Comparison of ENCODE assay signal across 1 cellular context in the genomic region with DNA sequence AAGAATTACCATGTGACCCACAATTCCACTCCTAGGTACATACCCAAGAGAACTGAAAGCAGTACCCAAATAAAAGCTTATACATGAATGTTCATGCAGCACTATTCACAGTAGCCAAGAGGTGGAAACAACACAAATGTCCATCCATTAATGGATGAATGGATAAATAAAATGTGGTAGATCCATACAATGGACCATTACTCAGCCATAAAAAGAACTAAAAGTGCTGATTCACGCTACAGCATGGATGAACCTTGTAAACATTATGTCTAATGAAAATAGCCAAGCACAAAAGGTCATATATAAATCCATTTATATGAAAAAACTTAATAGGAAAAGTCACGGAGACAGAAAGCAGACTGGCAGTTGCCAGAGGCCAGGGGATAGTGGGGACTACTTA.
TF ChIP-seq lines count a peak whose summit lies in the region.

No MANE protein-coding gene starts in this region.

TF ChIP-seq in SK-N-SH, 30 proteins besides CTCF, POLR2A, EP300 and RAD21 (continued from another document):
- TF ChIP-seq, protein P1, sequence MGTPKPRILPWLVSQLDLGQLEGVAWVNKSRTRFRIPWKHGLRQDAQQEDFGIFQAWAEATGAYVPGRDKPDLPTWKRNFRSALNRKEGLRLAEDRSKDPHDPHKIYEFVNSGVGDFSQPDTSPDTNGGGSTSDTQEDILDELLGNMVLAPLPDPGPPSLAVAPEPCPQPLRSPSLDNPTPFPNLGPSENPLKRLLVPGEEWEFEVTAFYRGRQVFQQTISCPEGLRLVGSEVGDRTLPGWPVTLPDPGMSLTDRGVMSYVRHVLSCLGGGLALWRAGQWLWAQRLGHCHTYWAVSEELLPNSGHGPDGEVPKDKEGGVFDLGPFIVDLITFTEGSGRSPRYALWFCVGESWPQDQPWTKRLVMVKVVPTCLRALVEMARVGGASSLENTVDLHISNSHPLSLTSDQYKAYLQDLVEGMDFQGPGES (IDR thresholded peaks at IDR 0.05; ENCODE audit: low read depth, low read length), result no peak
- TF ChIP-seq SIN3A (IDR thresholded peaks at IDR 0.05; ENCODE audit: borderline replicate concordance, low read depth, low read length) (no peak), CHD2 (IDR thresholded peaks at IDR 0.05; ENCODE audit: low read length, partially characterized antibody) (no peak), RFX5 (IDR thresholded peaks at IDR 0.05; ENCODE audit: low read length) (no peak), TCF12 (IDR thresholded peaks at IDR 0.05) (no peak), RCOR1 (IDR thresholded peaks at IDR 0.05; ENCODE audit: low read length) (no peak)
